8 cellular contexts compared by ENCODE assay signal in genomic region chr6:33412140-33413009, GRCh38. TPM values are rescaled to one million over a fixed set of nuclear protein-coding genes. Genes with fewer than 3 reads are reported as not detected.
DNase-seq lines count a peak whose midpoint lies in the region; ATAC-seq and TF ChIP-seq lines count a peak whose summit lies in the region.
"Had no signal": no experiment of that assay in that cellular context is flagged by ENCODE, and none has a peak within 500 bp of the region (broad histone marks: within the 10 kb centered on the region; RNA-seq: fewer than 3 reads in every experiment).

No MANE protein-coding gene starts in this region.

- no peaks in the 10 kb centered on the region for H3K9me3 ChIP-seq in left ventricle myocardium inferior (replicated peaks)

- TF ChIP-seq CTCF in left ventricle myocardium inferior (IDR thresholded peaks at IDR 0.05; ENCODE audit: borderline replicate concordance) (no peak), fibroblast of villous mesenchyme (IDR thresholded peaks at IDR 0.05; ENCODE audit: insufficient read depth, low read depth, low read length) (no peak)

- ATAC-seq in Right ventricle myocardium superior (ENCODE audit: poor library complexity) = no peak
- no peak for ATAC-seq in GM21723 (IDR thresholded peaks at IDR 0.05; ENCODE audit: unreplicated experiment)

- H3K36me3 ChIP-seq in left ventricle myocardium inferior (peaks cover 46% of the 10 kb centered on the region), urinary bladder (ENCODE audit: insufficient read depth) (no peaks in the 10 kb centered on the region)

- peaks cover 65% of the 10 kb centered on the region for H3K4me1 ChIP-seq in left ventricle myocardium inferior
- H3K4me1 ChIP-seq in urinary bladder (ENCODE audit: insufficient read depth) = no peaks in the 10 kb centered on the region

- H3K27ac ChIP-seq in left ventricle myocardium inferior (replicated peaks) = peak overlapping the region; percentile 100
- H3K27ac ChIP-seq in urinary bladder (ENCODE audit: low read depth) = peak overlapping the region; percentile 57

- no peak for DNase-seq in left ventricle myocardium inferior
- no peak for DNase-seq in Right ventricle myocardium superior
- DNase-seq in fibroblast of villous mesenchyme (ENCODE audit: low read depth) = no peak
- DNase-seq in ecto neural progenitor cell (ENCODE audit: low spot score) = no peak
- DNase-seq: activated CD8-positive, alpha-beta memory T cell treated with anti-CD3 and anti-CD28 coated beads, Interleukin-2, amount 50 U/mL, for 4 hours; NCI-H524 had no signal

- H3K4me3 ChIP-seq in left ventricle myocardium inferior (peak overlapping the region; percentile 100), fibroblast of villous mesenchyme (ENCODE audit: low read depth, low read length) (peak overlapping the region; percentile 79), urinary bladder (ENCODE audit: low read depth, low read length) (no peak overlapping the region)

- H3K27me3 ChIP-seq in left ventricle myocardium inferior (ENCODE audit: low read depth) = no peaks in the 10 kb centered on the region

- intact Hi-C loops in left ventricle myocardium inferior (cut with micrococcal nuclease) (no loop called here), Right ventricle myocardium superior (cut with DNase I) (loop anchor here (10.0 kb wide), 1 partner anchor 118 kb away; the partner anchor contains the start of gene RGL2)

- 89% methylated on average over 10 of the region's 10 CpGs for WGBS in urinary bladder

RNA-seq across cellular contexts. Expression of gene PHF1, which starts 1.6 kb away (rescaled TPM):
- total RNA-seq in left ventricle myocardium inferior (52.2 TPM), Right ventricle myocardium superior (50.6 TPM), fibroblast of villous mesenchyme (21.6 and 30.2 TPM in 2 replicates), urinary bladder (16.4 TPM)
- 79.4 TPM for polyA plus RNA-seq in urinary bladder

RNA-seq across cellular contexts. Expression of gene CUTA, which starts 5.5 kb away (rescaled TPM):
- 107 TPM for total RNA-seq in left ventricle myocardium inferior
- 102 TPM for total RNA-seq in Right ventricle myocardium superior
- 155 and 201 TPM in 2 replicates for total RNA-seq in fibroblast of villous mesenchyme
- 62.5 TPM for total RNA-seq in urinary bladder
- polyA plus RNA-seq in urinary bladder = 192 TPM

RNA-seq across cellular contexts. Expression of gene SYNGAP1, which starts 7.5 kb away (rescaled TPM):
- 6.5 TPM for total RNA-seq in left ventricle myocardium inferior
- total RNA-seq in Right ventricle myocardium superior = 4.8 TPM
- total RNA-seq in fibroblast of villous mesenchyme = 6.4 and 7.8 TPM in 2 replicates
- total RNA-seq in urinary bladder = 9.8 TPM
- 19.6 TPM for polyA plus RNA-seq in urinary bladder

RNA-seq across cellular contexts. Expression of gene KIFC1, which starts 20.8 kb away (rescaled TPM):
- total RNA-seq in left ventricle myocardium inferior (0.49 TPM), Right ventricle myocardium superior (0.97 TPM), fibroblast of villous mesenchyme (20.0 and 34.5 TPM in 2 replicates), urinary bladder (7.5 TPM)
- 1.2 TPM for polyA plus RNA-seq in urinary bladder

RNA-seq across cellular contexts. Expression of gene ZBTB9, which starts 42.0 kb away (rescaled TPM):
- total RNA-seq in left ventricle myocardium inferior = 4.9 TPM
- total RNA-seq in Right ventricle myocardium superior = 4.3 TPM
- 4.7 and 5.2 TPM in 2 replicates for total RNA-seq in fibroblast of villous mesenchyme
- total RNA-seq in urinary bladder = 7.8 TPM
- polyA plus RNA-seq in urinary bladder = 5.0 TPM
